In the genomic region with DNA sequence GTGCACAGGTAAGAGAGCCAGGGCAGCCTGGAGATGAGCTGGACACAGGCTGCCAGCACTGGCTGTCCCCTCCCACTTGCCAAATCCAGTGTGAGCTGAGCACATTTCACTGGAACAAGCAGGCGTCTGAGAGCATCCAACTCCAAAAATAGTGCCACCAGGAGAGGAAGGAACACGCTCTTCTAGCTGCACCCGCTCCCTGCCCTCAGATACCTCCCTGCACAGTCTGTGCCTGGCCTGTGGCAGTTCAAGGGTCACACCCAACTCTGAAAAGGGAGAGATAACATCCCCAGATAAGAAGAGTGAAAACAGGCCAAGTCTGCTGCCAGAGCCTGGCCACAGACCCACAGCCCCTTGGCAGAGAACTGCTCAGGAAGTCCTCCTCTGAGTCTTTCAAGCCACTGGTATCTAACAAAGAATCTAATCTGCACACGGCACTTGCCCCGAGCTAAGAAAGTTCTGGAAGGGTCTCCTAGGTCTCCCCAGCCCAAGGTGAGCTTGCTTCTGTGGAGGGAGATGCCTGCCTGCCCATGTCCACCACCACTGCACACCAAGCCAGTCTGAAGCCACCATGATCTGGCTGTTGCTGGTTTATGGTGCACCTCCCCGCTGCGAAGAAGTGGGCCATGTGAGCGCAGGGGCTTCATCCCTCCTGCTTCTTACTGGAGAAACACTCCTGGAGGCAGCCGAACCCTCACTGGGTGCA, we compare ENCODE assay signal across 9 cellular contexts. TPM values are rescaled to one million over a fixed set of nuclear protein-coding genes. Genes with fewer than 3 reads are reported as not detected.
DNase-seq lines count a peak whose midpoint lies in the region; ATAC-seq, FAIRE-seq and TF ChIP-seq lines count a peak whose summit lies in the region.
"Had no signal": no experiment of that assay in that cellular context is flagged by ENCODE, and none has a peak within 500 bp of the region (broad histone marks: within the 10 kb centered on the region; RNA-seq: fewer than 3 reads in every experiment).

No MANE protein-coding gene starts in this region.

- H3K36me3 Mint-ChIP-seq in CD8-positive, alpha-beta memory T cell, result peaks cover 0 to 2% (median 0%) of the 10 kb centered on the region in 3 donors
- H3K36me3 Mint-ChIP-seq in T-cell, result no peaks in the 10 kb centered on the region
- no peaks in the 10 kb centered on the region for H3K36me3 Mint-ChIP-seq in natural killer cell treated with Interleukin-12 subunit alpha and Interleukin-12 subunit beta and Interleukin-15 and Interleukin-18, amount 100 ng/mL, for 72 hours

- POLR2A ChIA-PET in CD8-positive, alpha-beta memory T cell (lab: Charles Lee), result interaction anchor here (0.9 to 2.1 kb wide), 5 partner anchors 11 to 82 kb away, joined by 3 to 11 read pairs (median 5); a partner anchor contains a TSS
- POLR2A ChIA-PET in T-cell (lab: Charles Lee), result no interaction called here

- peaks cover 74 to 92% (median 77%) of the 10 kb centered on the region in 3 donors for H3K4me1 Mint-ChIP-seq in CD8-positive, alpha-beta memory T cell
- peaks cover 53 to 84% (median 80%) of the 10 kb centered on the region in 3 donors for H3K4me1 Mint-ChIP-seq in T-cell
- H3K4me1 Mint-ChIP-seq in natural killer cell treated with Interleukin-12 subunit alpha and Interleukin-12 subunit beta and Interleukin-15 and Interleukin-18, amount 100 ng/mL, for 72 hours (ENCODE audit: low read depth in 2 of 2), result peaks cover 46 to 62% of the 10 kb centered on the region in 2 donors

- peak overlapping the region; percentile 58 for H3K27ac ChIP-seq in CD8-positive, alpha-beta memory T cell (ENCODE audit: low read depth, low read length)
- H3K27ac ChIP-seq: SJSA1 had no signal

- H3K9me3 ChIP-seq in CD8-positive, alpha-beta memory T cell (ENCODE audit: low read length), result no peaks in the 10 kb centered on the region
- H3K9me3 ChIP-seq: SJSA1 had no signal

- peak overlapping the region; percentile 64 to 92 (median 78) for H3K4me3 Mint-ChIP-seq in CD8-positive, alpha-beta memory T cell
- peak overlapping the region; percentile 52 to 78 (median 66) for H3K4me3 Mint-ChIP-seq in T-cell
- H3K4me3 Mint-ChIP-seq in natural killer cell treated with Interleukin-12 subunit alpha and Interleukin-12 subunit beta and Interleukin-15 and Interleukin-18, amount 100 ng/mL, for 72 hours, result peak overlapping the region; percentile 77

- H3K27me3 ChIP-seq in CD8-positive, alpha-beta memory T cell (ENCODE audit: insufficient read depth, low read length, poor library complexity, severe bottlenecking), result no peaks in the 10 kb centered on the region
- H3K27me3 ChIP-seq: SJSA1 had no signal

- peak; percentile 50 to 78 (median 66) for ATAC-seq in T-cell (replicated peaks in 1 of 4)
- ATAC-seq in natural killer cell treated with Interleukin-12 subunit alpha and Interleukin-12 subunit beta and Interleukin-15 and Interleukin-18, amount 100 ng/mL, for 72 hours, result peak in 1 of 2 donors; percentile 59
- no peak for ATAC-seq in GM18868 (IDR thresholded peaks at IDR 0.05; ENCODE audit: unreplicated experiment)
- no peak for ATAC-seq in GM21576 (IDR thresholded peaks at IDR 0.05; ENCODE audit: unreplicated experiment)
- no peak for ATAC-seq in HG02610 (IDR thresholded peaks at IDR 0.05; ENCODE audit: unreplicated experiment)

- peaks cover 81% of the 10 kb centered on the region for H3K4me1 ChIP-seq in CD8-positive, alpha-beta memory T cell (ENCODE audit: insufficient read depth, low read length)
- H3K4me1 ChIP-seq: SJSA1 had no signal

- peaks cover 0 to 3% of the 10 kb centered on the region in 2 donors for H3K27me3 Mint-ChIP-seq in CD8-positive, alpha-beta memory T cell
- no peaks in the 10 kb centered on the region for H3K27me3 Mint-ChIP-seq in T-cell
- no peaks in the 10 kb centered on the region for H3K27me3 Mint-ChIP-seq in natural killer cell treated with Interleukin-12 subunit alpha and Interleukin-12 subunit beta and Interleukin-15 and Interleukin-18, amount 100 ng/mL, for 72 hours

- TF ChIP-seq POLR2A in GM12892 (IDR thresholded peaks at IDR 0.05; ENCODE audit: low read depth, low read length), result no peak

- H3K36me3 ChIP-seq in CD8-positive, alpha-beta memory T cell (ENCODE audit: insufficient read depth, low read length), result no peaks in the 10 kb centered on the region
- H3K36me3 ChIP-seq: SJSA1 had no signal

- H3K4me3 ChIP-seq in CD8-positive, alpha-beta memory T cell (ENCODE audit: low read length), result no peak overlapping the region
- H3K4me3 ChIP-seq: SJSA1 had no signal

- DNase-seq in CD8-positive, alpha-beta memory T cell, result peak in 2 of 5 donors; percentile 53 to 59
- DNase-seq in T-cell (peak in 6 of 34 experiments; percentile 18 to 43 (median 31)), dermis blood vessel endothelial cell (peak; percentile 32), GM12892 (ENCODE audit: insufficient read length) (no peak)
- DNase-seq in natural killer cell treated with Interleukin-12 subunit alpha and Interleukin-12 subunit beta and Interleukin-15 and Interleukin-18, amount 100 ng/mL, for 72 hours (ENCODE audit: low spot score), result no peak

- H3K9me3 Mint-ChIP-seq in CD8-positive, alpha-beta memory T cell, result no peaks in the 10 kb centered on the region
- H3K9me3 Mint-ChIP-seq in T-cell, result no peaks in the 10 kb centered on the region
- no peaks in the 10 kb centered on the region for H3K9me3 Mint-ChIP-seq in natural killer cell treated with Interleukin-12 subunit alpha and Interleukin-12 subunit beta and Interleukin-15 and Interleukin-18, amount 100 ng/mL, for 72 hours

- FAIRE-seq in GM12892 (lab: Jason Lieb, UNC), result no peak

- CTCF ChIA-PET in CD8-positive, alpha-beta memory T cell (lab: Charles Lee), result interaction anchor here (0.7 to 9.7 kb wide), 14 partner anchors 9 to 340 kb away, joined by 3 to 81 read pairs (median 4); a partner anchor contains a TSS
- CTCF ChIA-PET in T-cell (lab: Charles Lee), result interaction anchor here in 1 of 2 donors (1.0 to 1.5 kb wide), 2 partner anchors 11 to 16 kb away, joined by 4 to 7 read pairs; no protein-coding TSS in a partner anchor

- peak overlapping the region; percentile 94 to 100 (median 96) for H3K27ac Mint-ChIP-seq in CD8-positive, alpha-beta memory T cell
- H3K27ac Mint-ChIP-seq in T-cell, result peak overlapping the region; percentile 90 to 93
- peak overlapping the region; percentile 87 to 91 for H3K27ac Mint-ChIP-seq in natural killer cell treated with Interleukin-12 subunit alpha and Interleukin-12 subunit beta and Interleukin-15 and Interleukin-18, amount 100 ng/mL, for 72 hours

RNA-seq across cellular contexts. Expression of a gene that starts 14.7 kb away (rescaled TPM):
- total RNA-seq in CD8-positive, alpha-beta memory T cell, result 10 to 100 TPM; 24.4 to 25.5 TPM
- polyA plus RNA-seq in CD8-positive, alpha-beta memory T cell, result 22.1 TPM
- 10 to 100 TPM; 27.2 to 46.4 (median 33.4) TPM for total RNA-seq in T-cell
- total RNA-seq in dermis blood vessel endothelial cell, result 12.3 and 14.8 TPM in 2 replicates
- 10 to 100 TPM; 52.3 to 75.2 TPM for total RNA-seq in natural killer cell treated with Interleukin-12 subunit alpha and Interleukin-12 subunit beta and Interleukin-15 and Interleukin-18, amount 100 ng/mL, for 72 hours
- 5.1 TPM for polyA plus RNA-seq in GM12892 (2012; ENCODE audit: missing spikeins)

RNA-seq across cellular contexts. Expression of a gene that starts 36.2 kb away (rescaled TPM):
- 100 to 1,000 TPM; 161 to 170 TPM for total RNA-seq in CD8-positive, alpha-beta memory T cell
- 138 TPM for polyA plus RNA-seq in CD8-positive, alpha-beta memory T cell
- total RNA-seq in T-cell (100 to 1,000 TPM; 158 to 282 (median 244) TPM), dermis blood vessel endothelial cell (216 and 253 TPM in 2 replicates)
- total RNA-seq in natural killer cell treated with Interleukin-12 subunit alpha and Interleukin-12 subunit beta and Interleukin-15 and Interleukin-18, amount 100 ng/mL, for 72 hours, result 100 to 1,000 TPM; 199 to 208 TPM
- 80.5 TPM for polyA plus RNA-seq in GM12892 (2012; ENCODE audit: missing spikeins)

RNA-seq across cellular contexts. Expression of a gene that starts 50.5 kb away (rescaled TPM):
- 100 to 1,000 TPM; 127 to 128 TPM for total RNA-seq in CD8-positive, alpha-beta memory T cell
- 84.4 TPM for polyA plus RNA-seq in CD8-positive, alpha-beta memory T cell
- total RNA-seq in T-cell, result 100 to 1,000 TPM in 1 of 5 donors, 10 to 100 TPM in 4; 73.1 to 112 (median 95.8) TPM
- total RNA-seq in dermis blood vessel endothelial cell, result 58.0 and 91.2 TPM in 2 replicates
- 100 to 1,000 TPM; 105 to 144 TPM for total RNA-seq in natural killer cell treated with Interleukin-12 subunit alpha and Interleukin-12 subunit beta and Interleukin-15 and Interleukin-18, amount 100 ng/mL, for 72 hours
- 98.8 TPM for polyA plus RNA-seq in GM12892 (2012; ENCODE audit: missing spikeins)

Comparison
In these comparisons a context has a peak if more than half of its experiments do, and no peak if none do; other contexts are left out.
1. ATAC-seq: peak in T-cell (4 of 4); none in GM18868 (single experiment), GM21576 (single experiment) and HG02610 (single experiment).
2. Peak in every context shown above with its lines, with median percentiles within 50 percentile points of each other: H3K27ac Mint-ChIP-seq and H3K4me3 Mint-ChIP-seq.